24 cellular contexts compared by ENCODE assay signal in genomic region chr14:102145395-102145794, GRCh38.
"Had no signal": no experiment of that assay in that cellular context is flagged by ENCODE, and none has a peak within 500 bp of the region (broad histone marks: within the 10 kb centered on the region; RNA-seq: fewer than 3 reads in every experiment).

No MANE protein-coding gene starts in this region.

- H3K4me1 ChIP-seq: SJSA1 had no signal

- H3K27ac ChIP-seq: adrenal gland, breast epithelium, Peyer's patch, SJSA1 had no signal

- H3K4me3 Mint-ChIP-seq: activated CD4-positive, alpha-beta memory T cell treated with anti-CD3 and anti-CD28 coated beads for 36 hours; activated CD4-positive, alpha-beta T cell treated with anti-CD3 and anti-CD28 coated beads, Interleukin-2, amount 10 ng/mL, durations not matched to agents 7 days and 5 days; activated naive CD8-positive, alpha-beta T cell treated with anti-CD3 and anti-CD28 coated beads for 36 hours; activated T-cell treated with anti-CD3 and anti-CD28 coated beads, Interleukin-2, amount 50 U/mL, for 4 hours had no signal

- H3K4me3 ChIP-seq: adrenal gland, breast epithelium, Peyer's patch, SJSA1 had no signal

- ATAC-seq: activated T-cell treated with anti-CD3 and anti-CD28 coated beads, Interleukin-2, amount 50 U/mL, for 4 hours; SK-N-SH treated with all-trans-retinoic acid at 6 μM for 48 hours had no signal

- H3K27me3 Mint-ChIP-seq: activated CD4-positive, alpha-beta memory T cell treated with anti-CD3 and anti-CD28 coated beads for 36 hours; activated CD4-positive, alpha-beta T cell treated with anti-CD3 and anti-CD28 coated beads, Interleukin-2, amount 10 ng/mL, durations not matched to agents 7 days and 5 days; activated naive CD8-positive, alpha-beta T cell treated with anti-CD3 and anti-CD28 coated beads for 36 hours had no signal

- H3K9me3 ChIP-seq: adrenal gland, breast epithelium, Peyer's patch, SJSA1 had no signal

- H3K27me3 ChIP-seq: adrenal gland, breast epithelium, Peyer's patch, SJSA1 had no signal

- H3K27ac Mint-ChIP-seq: activated CD4-positive, alpha-beta memory T cell treated with anti-CD3 and anti-CD28 coated beads for 36 hours; activated CD4-positive, alpha-beta T cell treated with anti-CD3 and anti-CD28 coated beads, Interleukin-2, amount 10 ng/mL, durations not matched to agents 7 days and 5 days; activated naive CD8-positive, alpha-beta T cell treated with anti-CD3 and anti-CD28 coated beads for 36 hours had no signal

- DNase-seq: activated CD4-positive, alpha-beta memory T cell treated with anti-CD3 and anti-CD28 coated beads for 36 hours; activated CD4-positive, alpha-beta T cell treated with anti-CD3 and anti-CD28 coated beads, Interleukin-2, amount 10 ng/mL, durations not matched to agents 7 days and 5 days; activated CD4-positive, CD25-positive, alpha-beta regulatory T cell treated with anti-CD3 and anti-CD28 coated beads, Interleukin-2, amount 50 U/mL, for 72 hours; activated CD8-positive, alpha-beta memory T cell treated with anti-CD3 and anti-CD28 coated beads for 24 hours; activated effector memory CD4-positive, alpha-beta T cell treated with anti-CD3 and anti-CD28 coated beads, Interleukin-2, amount 50 U/mL, for 16 hours; activated naive CD4-positive, alpha-beta T cell treated with Interleukin-2 at 50 U/mL for 16 hours; activated naive CD8-positive, alpha-beta T cell treated with anti-CD3 and anti-CD28 coated beads for 36 hours; activated T-cell treated with anti-CD3 and anti-CD28 coated beads, Interleukin-2, amount 50 U/mL, for 4 hours; caudate nucleus; MM.1S; NCI-H1105; NCI-H1436 treated with DMSO at 0.1 percent for 48 hours; NCI-H187; NCI-H2081; NCI-H510A treated with DMSO at 0.1 percent for 48 hours; NCI-H69; NK-92 treated with Interleukin-12 subunit alpha and Interleukin-12 subunit beta, amount 100 ng/mL, for 24 hours; Peyer's patch; SHP77; SW 1271 had no signal

- H3K9me3 Mint-ChIP-seq: activated CD4-positive, alpha-beta memory T cell treated with anti-CD3 and anti-CD28 coated beads for 36 hours; activated CD4-positive, alpha-beta T cell treated with anti-CD3 and anti-CD28 coated beads, Interleukin-2, amount 10 ng/mL, durations not matched to agents 7 days and 5 days; activated naive CD8-positive, alpha-beta T cell treated with anti-CD3 and anti-CD28 coated beads for 36 hours; activated T-cell treated with anti-CD3 and anti-CD28 coated beads, Interleukin-2, amount 50 U/mL, for 4 hours had no signal

- H3K36me3 ChIP-seq: adrenal gland, breast epithelium, Peyer's patch, SJSA1 had no signal
